In genomic region chr2:161355106-161355505, GRCh38 we compare ENCODE assay signal across 15 cellular contexts. TPM values are rescaled to one million over a fixed set of nuclear protein-coding genes. Genes with fewer than 3 reads are reported as not detected.
DNase-seq lines count a peak whose midpoint lies in the region; ATAC-seq, FAIRE-seq and TF ChIP-seq lines count a peak whose summit lies in the region.
"Had no signal": no experiment of that assay in that cellular context is flagged by ENCODE, and none has a peak within 500 bp of the region (broad histone marks: within the 10 kb centered on the region; RNA-seq: fewer than 3 reads in every experiment).

No MANE protein-coding gene starts in this region.

- peaks cover 63% of the 10 kb centered on the region for H3K79me2 ChIP-seq in PC-9 (ENCODE audit: low read depth)

- peak; percentile 78 for FAIRE-seq in TTC549 (lab: Jason Lieb, UNC)
- peak; percentile 12 for FAIRE-seq in endometrium (lab: Jason Lieb, UNC)
- FAIRE-seq in pancreas (lab: Jason Lieb, UNC) = peak; percentile 75
- FAIRE-seq: A549 had no signal

- DNase-seq in pancreas (no peak), PC-9 (no peak)
- DNase-seq in activated naive CD4-positive, alpha-beta T cell treated with Interleukin-2 at 50 U/mL for 16 hours = no peak
- DNase-seq: AML-193; Caco-2; CD4-positive, alpha-beta T cell; GF-D8; GOT3; H7 had no signal

- POLR2A ChIA-PET in PC-9 (lab: Charles Lee; ENCODE audit: unreplicated experiment) = no interaction called here

- no peak overlapping the region for H2AFZ ChIP-seq in PC-9

- 88 to 94% methylated on average over 1 of the region's 1 CpG for WGBS in pancreas, 2 donors

- H3K4me3 ChIP-seq in pancreas = no peak overlapping the region
- H3K4me3 ChIP-seq in PC-9 = no peak overlapping the region
- H3K4me3 ChIP-seq: A549 had no signal

- intact Hi-C loops in pancreas (cut with DNase I) = no loop called here
- intact Hi-C loops in PC-9 (cut with micrococcal nuclease; ENCODE audit: unreplicated experiment) = no loop called here

- H3K4me2 ChIP-seq in PC-9 = no peak overlapping the region
- H3K4me2 ChIP-seq: A549 had no signal

- no peaks in the 10 kb centered on the region for H4K20me1 ChIP-seq in PC-9 (ENCODE audit: insufficient read depth)

- 0 out of 2 replicates have a peak, but pooled peaks cover 2% of the 10 kb centered on the region for H3F3A ChIP-seq in PC-9 (ENCODE audit: insufficient read depth, low read depth)

- H3K9me2 ChIP-seq in PC-9 (ENCODE audit: insufficient read depth) = no peaks in the 10 kb centered on the region

- H3K4me1 ChIP-seq in pancreas (peaks cover 0 to 6% (median 6%) of the 10 kb centered on the region in 3 donors), PC-9 (replicated peaks; ENCODE audit: insufficient read depth) (no peaks in the 10 kb centered on the region)

- H3K36me3 ChIP-seq in pancreas (no peaks in the 10 kb centered on the region), PC-9 (ENCODE audit: low read depth) (no peaks in the 10 kb centered on the region)

- no TSS peak for BruUV-seq in PC-9 (replicated peaks; lab: Mats Ljungman, UMichigan)

- TF ChIP-seq CTCF in pancreas (IDR thresholded peaks at IDR 0.05) (no peak), PC-9 (conservative IDR thresholded peaks at IDR 0.05) (no peak)

- H3K27me3 ChIP-seq in pancreas = no peaks in the 10 kb centered on the region
- no peaks in the 10 kb centered on the region for H3K27me3 ChIP-seq in PC-9 (ENCODE audit: insufficient read depth, low read depth)

- H3K27ac ChIP-seq in pancreas (no peak overlapping the region), PC-9 (no peak overlapping the region)
- H3K27ac ChIP-seq: A549, C4-2B had no signal

- no peaks in the 10 kb centered on the region for H3K9me3 ChIP-seq in pancreas
- no peaks in the 10 kb centered on the region for H3K9me3 ChIP-seq in PC-9 (ENCODE audit: insufficient read depth, low read depth)
- H3K9me3 ChIP-seq: Caco-2 had no signal

- CTCF ChIA-PET in PC-9 (lab: Charles Lee) = no interaction called here

- no peak for ATAC-seq in pancreas
- no peak for ATAC-seq in HG03135 (IDR thresholded peaks at IDR 0.05; ENCODE audit: unreplicated experiment)
- ATAC-seq: A549, HCT116 had no signal

RNA-seq across cellular contexts. Expression of gene PSMD14, which starts 46.9 kb away (rescaled TPM):
- total RNA-seq in pancreas = 10 to 100 TPM in 4 of 6 donors, 1 to 10 TPM in 2; 5.4 to 19.1 (median 15.0) TPM
- 10 to 100 TPM; 11.6 to 19.7 TPM for polyA plus RNA-seq in pancreas
- 46.0 and 58.8 TPM in 2 replicates for total RNA-seq in PC-9 (2021)
